In genomic region chr6:34304164-34304563, GRCh38 we compare ENCODE assay signal across 22 cellular contexts. TPM values are rescaled to one million over a fixed set of nuclear protein-coding genes. Genes with fewer than 3 reads are reported as not detected.
DNase-seq lines count a peak whose midpoint lies in the region; ATAC-seq, FAIRE-seq and TF ChIP-seq lines count a peak whose summit lies in the region.
"Had no signal": no experiment of that assay in that cellular context is flagged by ENCODE, and none has a peak within 500 bp of the region (broad histone marks: within the 10 kb centered on the region; RNA-seq: fewer than 3 reads in every experiment).

No MANE protein-coding gene starts in this region.

- no peaks in the 10 kb centered on the region for H3K27me3 ChIP-seq in Caco-2 (replicated peaks; ENCODE audit: control insufficient read depth, insufficient read depth, low read length)
- H3K27me3 ChIP-seq in gastrocnemius medialis, result no peaks in the 10 kb centered on the region
- no peaks in the 10 kb centered on the region for H3K27me3 ChIP-seq in small intestine (ENCODE audit: control insufficient read depth in 2 of 2, insufficient read depth in 2 of 2, low read length in 2 of 2)
- H3K27me3 ChIP-seq: BLaER1 had no signal

- H3K4me3 Mint-ChIP-seq in Caco-2 (ENCODE audit: unreplicated experiment) (no peak overlapping the region), WTC11 (no peak overlapping the region)
- H3K4me3 Mint-ChIP-seq: B cell; CD4-positive, CD25-positive, alpha-beta regulatory T cell; CD8-positive, alpha-beta T cell had no signal

- TF ChIP-seq CTCF in Caco-2 (IDR thresholded peaks at IDR 0.05; ENCODE audit: insufficient read depth in 1 of 2, low read depth in 1 of 2, low read length in 1 of 2, severe bottlenecking in 1 of 2, unreplicated experiment in 1 of 2) (no peak), HEK293 (tag by site-specific recombination; IDR thresholded peaks at IDR 0.05) (no peak), WTC11 (IDR thresholded peaks at IDR 0.05) (no peak), gastrocnemius medialis (IDR thresholded peaks at IDR 0.05 in 4 of 5, conservative IDR thresholded peaks at IDR 0.05 in 1 of 5) (no peak)

- ATAC-seq in WTC11, result no peak
- no peak for ATAC-seq in gastrocnemius medialis
- ATAC-seq: CD8-positive, alpha-beta T cell; GM12878 had no signal

- 92 to 96% (median 92%) methylated on average over 3 of the region's 3 CpGs for WGBS in small intestine, 3 donors

- BruUV-seq in Caco-2 (replicated peaks; lab: Mats Ljungman, UMichigan), result no TSS peak

- H3K27ac ChIP-seq in HEK293 (ENCODE audit: extremely low read depth, low read depth, low read length) (no peak overlapping the region), gastrocnemius medialis (peak overlapping the region; percentile 80 to 90 (median 88)), small intestine (ENCODE audit: low read depth in 1 of 2, low read length in 1 of 2) (no peak overlapping the region)
- H3K27ac ChIP-seq: BLaER1, C4-2B had no signal

- H3K27me3 Mint-ChIP-seq in Caco-2 (ENCODE audit: insufficient read depth, unreplicated experiment) (no peaks in the 10 kb centered on the region), WTC11 (ENCODE audit: low read depth) (no peaks in the 10 kb centered on the region)
- H3K27me3 Mint-ChIP-seq: B cell; CD4-positive, CD25-positive, alpha-beta regulatory T cell had no signal

- in situ Hi-C loops in gastrocnemius medialis (cut with MboI; ENCODE audit: low sequenced_read_pairs in 4 of 4), result no loop called here

- TF ChIP-seq POLR2A in gastrocnemius medialis (IDR thresholded peaks at IDR 0.05), result no peak

- POLR2A ChIA-PET in Caco-2 (lab: Charles Lee), result interaction anchor here (0.7 kb wide), 2 partner anchors 15 to 122 kb away, joined by 4 to 10 read pairs; partner anchors contain the start of gene RPS10
- POLR2A ChIA-PET in HEK293 (lab: Yijun Ruan, JAX), result no interaction called here
- POLR2A ChIA-PET in WTC11 (lab: Charles Lee), result interaction anchor here (0.6 to 0.7 kb wide), 2 partner anchors 10 to 165 kb away, joined by 3 to 5 read pairs; no protein-coding TSS in a partner anchor

- H3K4me3 ChIP-seq in Caco-2 (ENCODE audit: low read depth, low read length), result no peak overlapping the region
- H3K4me3 ChIP-seq in HEK293 (ENCODE audit: low read depth, low read length), result no peak overlapping the region
- H3K4me3 ChIP-seq in gastrocnemius medialis, result no peak overlapping the region
- no peak overlapping the region for H3K4me3 ChIP-seq in small intestine (ENCODE audit: low read depth in 1 of 2, low read length in 2 of 2)
- H3K4me3 ChIP-seq: BLaER1, GM12878, HAP-1 had no signal

- intact Hi-C loops in Caco-2 (cut with micrococcal nuclease; ENCODE audit: unreplicated experiment) (no loop called here), gastrocnemius medialis (cut with DNase I; ENCODE audit: low total_unique reads) (no loop called here)

- no peaks in the 10 kb centered on the region for H3K9me3 ChIP-seq in Caco-2
- H3K9me3 ChIP-seq in HEK293 (ENCODE audit: control insufficient read depth, insufficient read depth, low read depth, low read length), result no peaks in the 10 kb centered on the region
- H3K9me3 ChIP-seq in gastrocnemius medialis, result no peaks in the 10 kb centered on the region
- no peaks in the 10 kb centered on the region for H3K9me3 ChIP-seq in small intestine (ENCODE audit: control insufficient read depth, low read depth)
- H3K9me3 ChIP-seq: BLaER1, HAP-1 had no signal

- H3K27ac Mint-ChIP-seq in Caco-2 (ENCODE audit: unreplicated experiment), result peak overlapping the region; percentile 41
- H3K27ac Mint-ChIP-seq in WTC11, result no peak overlapping the region
- H3K27ac Mint-ChIP-seq: B cell; CD4-positive, CD25-positive, alpha-beta regulatory T cell; CD8-positive, alpha-beta T cell had no signal

- H3K4me1 ChIP-seq in Caco-2 (peaks cover 22% of the 10 kb centered on the region), HEK293 (ENCODE audit: control insufficient read depth, insufficient read depth, low read length) (0 out of 2 replicates have a peak, but pooled peaks cover under 1% of the 10 kb centered on the region), gastrocnemius medialis (peaks cover 64 to 68% of the 10 kb centered on the region in 2 donors), small intestine (ENCODE audit: control insufficient read depth in 2 of 2, insufficient read depth in 1 of 2, low read depth in 1 of 2, low read length in 1 of 2) (peaks cover 0 to 3% of the 10 kb centered on the region in 2 donors)

- H3K4me1 Mint-ChIP-seq in Caco-2 (ENCODE audit: low read depth, unreplicated experiment) (peaks cover 25% of the 10 kb centered on the region), WTC11 (peaks cover 12% of the 10 kb centered on the region)

- H3K36me3 ChIP-seq in Caco-2 (ENCODE audit: control insufficient read depth, insufficient read depth, low read length) (no peaks in the 10 kb centered on the region), HEK293 (ENCODE audit: control insufficient read depth in 2 of 2, insufficient read depth in 1 of 2, low read length in 2 of 2) (no peaks in the 10 kb centered on the region; a peak in 1 of 3 replicates), gastrocnemius medialis (no peaks in the 10 kb centered on the region), small intestine (ENCODE audit: control insufficient read depth in 2 of 2, insufficient read depth in 2 of 2, low read length in 2 of 2) (no peaks in the 10 kb centered on the region)

- no peak for FAIRE-seq in small intestine (lab: Jason Lieb, UNC)
- FAIRE-seq: D721Med, GM12878, GM19239, H54 had no signal

- DNase-seq in Caco-2 (no peak), WTC11 (ENCODE audit: low spot score) (no peak), gastrocnemius medialis (no peak), middle frontal gyrus (ENCODE audit: extremely low spot score, low spot score) (no peak), small intestine (no peak)
- DNase-seq in NK-92 treated with Interleukin-12 subunit alpha and Interleukin-12 subunit beta, amount 100 ng/mL, for 24 hours (lab: John Stamatoyannopoulos, UW), result no peak
- DNase-seq: CD4-positive, CD25-positive, alpha-beta regulatory T cell; CD8-positive, alpha-beta T cell; DMS 273 treated with DMSO at 0.1 percent for 48 hours; DMS79; EL; GDM1; GOT3 had no signal

- CTCF ChIA-PET in Caco-2 (lab: Charles Lee), result interaction anchor here (0.9 kb wide), 1 partner anchor 34 kb away, joined by 4 read pairs; no protein-coding TSS in a partner anchor
- CTCF ChIA-PET in HEK293 (lab: Yijun Ruan, JAX), result interaction anchor here (0.6 to 1.5 kb wide), 2 partner anchors 13 to 18 kb away, joined by 3 to 4 read pairs; no protein-coding TSS in a partner anchor
- CTCF ChIA-PET in WTC11 (lab: Charles Lee), result interaction anchor here (0.6 to 1.2 kb wide), 2 partner anchors 55 to 232 kb away, joined by 3 read pairs; partner anchors contain the start of gene SMIM29

- no peaks in the 10 kb centered on the region for H3K9me3 Mint-ChIP-seq in Caco-2 (ENCODE audit: unreplicated experiment)
- no peaks in the 10 kb centered on the region for H3K9me3 Mint-ChIP-seq in WTC11
- H3K9me3 Mint-ChIP-seq: CD4-positive, CD25-positive, alpha-beta regulatory T cell; CD8-positive, alpha-beta T cell had no signal

- H3K36me3 Mint-ChIP-seq in Caco-2 (ENCODE audit: insufficient read depth, unreplicated experiment), result no peaks in the 10 kb centered on the region
- no peaks in the 10 kb centered on the region for H3K36me3 Mint-ChIP-seq in WTC11

TF ChIP-seq in HEK293, 187 proteins besides CTCF, POLR2A, EP300 and RAD21 (continues in another document):
- TF ChIP-seq ZBTB48 (tag by site-specific recombination; IDR thresholded peaks at IDR 0.05) (no peak), PRDM1 (tag by site-specific recombination; IDR thresholded peaks at IDR 0.05) (peak; percentile 93), ZNF701 (tag by site-specific recombination; IDR thresholded peaks at IDR 0.05) (no peak), ZNF544 (tag by site-specific recombination; IDR thresholded peaks at IDR 0.05) (no peak), ZNF121 (tag by site-specific recombination; IDR thresholded peaks at IDR 0.05) (peak; percentile 79), ZNF514 (tag by site-specific recombination; IDR thresholded peaks at IDR 0.05) (no peak)
- TF ChIP-seq, protein P1, sequence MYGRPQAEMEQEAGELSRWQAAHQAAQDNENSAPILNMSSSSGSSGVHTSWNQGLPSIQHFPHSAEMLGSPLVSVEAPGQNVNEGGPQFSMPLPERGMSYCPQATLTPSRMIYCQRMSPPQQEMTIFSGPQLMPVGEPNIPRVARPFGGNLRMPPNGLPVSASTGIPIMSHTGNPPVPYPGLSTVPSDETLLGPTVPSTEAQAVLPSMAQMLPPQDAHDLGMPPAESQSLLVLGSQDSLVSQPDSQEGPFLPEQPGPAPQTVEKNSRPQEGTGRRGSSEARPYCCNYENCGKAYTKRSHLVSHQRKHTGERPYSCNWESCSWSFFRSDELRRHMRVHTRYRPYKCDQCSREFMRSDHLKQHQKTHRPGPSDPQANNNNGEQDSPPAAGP (tag by site-specific recombination; IDR thresholded peaks at IDR 0.05), result no peak

TF ChIP-seq in WTC11, 78 proteins besides CTCF, POLR2A, EP300 and RAD21:
- TF ChIP-seq NFATC4 (CRISPR knock-in tag; IDR thresholded peaks at IDR 0.05) (no peak), ZBTB21 (CRISPR knock-in tag; IDR thresholded peaks at IDR 0.05; ENCODE audit: borderline replicate concordance) (no peak), OVOL2 (CRISPR knock-in tag; IDR thresholded peaks at IDR 0.05; ENCODE audit: borderline replicate concordance) (no peak), E2F4 (CRISPR knock-in tag; IDR thresholded peaks at IDR 0.05; ENCODE audit: borderline replicate concordance, low read depth) (no peak), ZNF121 (CRISPR knock-in tag; IDR thresholded peaks at IDR 0.05) (peak; percentile 83)

RNA-seq across cellular contexts. Expression of gene SMIM29, which starts 55.4 kb away (rescaled TPM):
- 14.3 and 16.0 TPM in 2 replicates for total RNA-seq in Caco-2 (2022)
- 11.7 to 15.1 TPM (median 14.1 TPM) in 3 replicates for total RNA-seq in WTC11 (2021)
- 10 to 100 TPM; 21.4 to 39.5 (median 33.4) TPM for total RNA-seq in gastrocnemius medialis
- 10 to 100 TPM; 19.5 to 27.3 (median 23.5) TPM for polyA plus RNA-seq in small intestine

Comparison
In these comparisons a context has a peak if more than half of its experiments do, and no peak if none do; other contexts are left out.
1. H3K27ac ChIP-seq: peak in gastrocnemius medialis (4 of 4); none in HEK293 (single experiment) and small intestine (0 of 2).